In the genomic region with DNA sequence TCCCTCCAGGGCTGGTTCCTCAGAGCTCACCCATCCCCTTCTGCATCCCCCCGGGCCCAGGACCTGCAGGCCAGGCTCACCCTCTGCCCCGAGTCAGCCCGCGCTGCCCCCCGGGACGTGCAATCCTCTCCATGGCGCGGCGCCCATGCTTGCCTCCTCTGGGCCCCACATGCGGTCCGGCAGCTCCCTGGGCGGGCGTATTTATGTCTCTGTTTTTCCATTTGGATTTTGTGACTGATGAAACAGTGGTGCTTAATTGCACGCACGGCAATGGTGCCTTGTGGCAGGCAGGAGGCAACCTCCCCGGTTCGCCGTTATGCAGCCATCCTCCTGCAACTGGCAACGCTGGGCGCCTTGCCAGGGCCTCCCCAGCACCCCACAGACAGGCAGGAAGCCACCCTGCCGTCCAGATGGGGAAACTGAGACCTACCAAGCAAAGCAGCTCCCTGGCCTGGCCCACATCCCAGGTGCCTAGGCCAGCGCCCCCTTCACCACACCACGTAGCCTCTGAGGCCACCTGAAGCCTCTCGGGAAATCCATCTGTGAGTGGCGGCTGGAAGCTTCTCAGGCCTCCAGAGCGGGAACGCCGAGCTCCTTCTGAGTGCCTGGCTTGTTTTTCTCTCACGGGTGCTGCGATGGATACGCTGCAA, we compare ENCODE assay signal across 14 cellular contexts. TPM values are rescaled to one million over a fixed set of nuclear protein-coding genes. Genes with fewer than 3 reads are reported as not detected.
DNase-seq lines count a peak whose midpoint lies in the region; ATAC-seq and TF ChIP-seq lines count a peak whose summit lies in the region.
"Had no signal": no experiment of that assay in that cellular context is flagged by ENCODE, and none has a peak within 500 bp of the region (broad histone marks: within the 10 kb centered on the region; RNA-seq: fewer than 3 reads in every experiment).

No MANE protein-coding gene starts in this region.

- peak overlapping the region; percentile 53 for H3K4me3 Mint-ChIP-seq in CD8-positive, alpha-beta T cell
- H3K4me3 Mint-ChIP-seq in central memory CD8-positive, alpha-beta T cell, result peak overlapping the region; percentile 76
- peak overlapping the region in 2 of 3 experiments; percentile 38 to 54 for H3K4me3 Mint-ChIP-seq in nephron

- CTCF ChIA-PET in CD8-positive, alpha-beta T cell (lab: Charles Lee), result no interaction called here

- H3K27ac Mint-ChIP-seq in CD8-positive, alpha-beta T cell, result no peak overlapping the region
- no peak overlapping the region for H3K27ac Mint-ChIP-seq in central memory CD8-positive, alpha-beta T cell (ENCODE audit: low read depth)
- H3K27ac Mint-ChIP-seq in nephron, result no peak overlapping the region

- POLR2A ChIA-PET in CD8-positive, alpha-beta T cell (lab: Charles Lee), result interaction anchor here (0.7 kb wide), 1 partner anchor 550 kb away, joined by 3 read pairs; no protein-coding TSS in a partner anchor

- H3K9me3 ChIP-seq in CD8-positive, alpha-beta T cell (ENCODE audit: low read length), result no peaks in the 10 kb centered on the region

- peak; percentile 49 for DNase-seq in DMS 273 (lab: John Stamatoyannopoulos, UW; ENCODE audit: unreplicated experiment)
- DNase-seq in DMS 273 treated with DMSO at 0.1 percent for 48 hours (lab: John Stamatoyannopoulos, UW), result no peak
- no peak for DNase-seq in CD8-positive, alpha-beta T cell
- DNase-seq in central memory CD8-positive, alpha-beta T cell (ENCODE audit: low spot score in 2 of 2), result no peak
- DNase-seq in NK-92 (lab: John Stamatoyannopoulos, UW; ENCODE audit: unreplicated experiment), result no peak
- DNase-seq in NCI-H510A (lab: John Stamatoyannopoulos, UW), result no peak
- no peak for DNase-seq in NCI-H446 (lab: John Stamatoyannopoulos, UW)
- DNase-seq: trophoblast cell had no signal

- peaks cover 6% of the 10 kb centered on the region for H3K4me1 Mint-ChIP-seq in CD8-positive, alpha-beta T cell (ENCODE audit: low read depth)
- H3K4me1 Mint-ChIP-seq in central memory CD8-positive, alpha-beta T cell, result no peaks in the 10 kb centered on the region
- H3K4me1 Mint-ChIP-seq in nephron, result peaks cover 8% of the 10 kb centered on the region

- peaks cover 13% of the 10 kb centered on the region for H3K27me3 Mint-ChIP-seq in CD8-positive, alpha-beta T cell (ENCODE audit: low read depth)
- no peaks in the 10 kb centered on the region for H3K27me3 Mint-ChIP-seq in central memory CD8-positive, alpha-beta T cell
- H3K27me3 Mint-ChIP-seq in nephron (ENCODE audit: low read depth), result peaks cover 57% of the 10 kb centered on the region

- H3K4me3 ChIP-seq in CD8-positive, alpha-beta T cell (ENCODE audit: low read depth, low read length), result no peak overlapping the region
- H3K4me3 ChIP-seq: GM12878 had no signal

- H3K27me3 ChIP-seq in CD8-positive, alpha-beta T cell (ENCODE audit: insufficient read depth, low read length), result peaks cover 3% of the 10 kb centered on the region

- H3K4me1 ChIP-seq in CD8-positive, alpha-beta T cell (ENCODE audit: insufficient read depth, low read length), result peaks cover 4% of the 10 kb centered on the region

- no peaks in the 10 kb centered on the region for H3K36me3 ChIP-seq in CD8-positive, alpha-beta T cell (ENCODE audit: insufficient read depth, low read length)

- ATAC-seq in CD8-positive, alpha-beta T cell, result no peak
- ATAC-seq in central memory CD8-positive, alpha-beta T cell (replicated peaks; ENCODE audit: extremely low read depth, poor library complexity, severe bottlenecking), result no peak
- ATAC-seq: GM12878 had no signal

- H3K27ac ChIP-seq in CD8-positive, alpha-beta T cell (ENCODE audit: low read depth, low read length), result no peak overlapping the region
- H3K27ac ChIP-seq: 22Rv1, skin epidermis had no signal

- intact Hi-C loops in CD8-positive, alpha-beta T cell (cut with DNase I, micrococcal nuclease), result no loop called here

- TF ChIP-seq CTCF in CD8-positive, alpha-beta T cell (IDR thresholded peaks at IDR 0.05), result no peak
- no peak for TF ChIP-seq CTCF in nephron (IDR thresholded peaks at IDR 0.05; ENCODE audit: unreplicated experiment in 3 of 3)

- no peaks in the 10 kb centered on the region for H3K36me3 Mint-ChIP-seq in CD8-positive, alpha-beta T cell
- no peaks in the 10 kb centered on the region for H3K36me3 Mint-ChIP-seq in central memory CD8-positive, alpha-beta T cell (ENCODE audit: insufficient read depth)
- H3K36me3 Mint-ChIP-seq in nephron (ENCODE audit: low read depth), result no peaks in the 10 kb centered on the region

- H3K9me3 Mint-ChIP-seq in CD8-positive, alpha-beta T cell, result no peaks in the 10 kb centered on the region
- H3K9me3 Mint-ChIP-seq in central memory CD8-positive, alpha-beta T cell, result no peaks in the 10 kb centered on the region
- no peaks in the 10 kb centered on the region for H3K9me3 Mint-ChIP-seq in nephron

RNA-seq across cellular contexts. Expression of gene UNCX, which starts 58.5 kb away (rescaled TPM):
- total RNA-seq in CD8-positive, alpha-beta T cell, result not detected
- total RNA-seq: glomerular endothelial cell, GM12878, myocyte had no signal
